In genomic region chr7:116180302-116180701, GRCh38 we compare ENCODE assay signal across 8 cellular contexts. TPM values are rescaled to one million over a fixed set of nuclear protein-coding genes. Genes with fewer than 3 reads are reported as not detected.
DNase-seq lines count a peak whose midpoint lies in the region; ATAC-seq lines count a peak whose summit lies in the region.

No MANE protein-coding gene starts in this region.

- no peaks in the 10 kb centered on the region for H3K27me3 Mint-ChIP-seq in activated CD4-positive, alpha-beta T cell treated with anti-CD3 and anti-CD28 coated beads for 36 hours
- no peaks in the 10 kb centered on the region for H3K27me3 Mint-ChIP-seq in memory B cell

- no peak overlapping the region for H3K27ac Mint-ChIP-seq in activated CD4-positive, alpha-beta T cell treated with anti-CD3 and anti-CD28 coated beads for 36 hours
- H3K27ac Mint-ChIP-seq in memory B cell: no peak overlapping the region

- intact Hi-C loops in activated CD4-positive, alpha-beta T cell treated with anti-CD3 and anti-CD28 coated beads for 36 hours (cut with DNase I, micrococcal nuclease): loop anchor here (1.0 to 2.0 kb wide), 5 partner anchors 30 to 409 kb away; partner anchors contain the start of gene TES (in 1 of the 2)

- no peak overlapping the region for H3K4me3 Mint-ChIP-seq in activated CD4-positive, alpha-beta T cell treated with anti-CD3 and anti-CD28 coated beads for 36 hours
- no peak overlapping the region for H3K4me3 Mint-ChIP-seq in memory B cell

- H3K36me3 Mint-ChIP-seq in activated CD4-positive, alpha-beta T cell treated with anti-CD3 and anti-CD28 coated beads for 36 hours (ENCODE audit: low read depth): no peaks in the 10 kb centered on the region
- peaks cover under 1% of the 10 kb centered on the region for H3K36me3 Mint-ChIP-seq in memory B cell

- peaks cover 3% of the 10 kb centered on the region for H3K9me3 Mint-ChIP-seq in activated CD4-positive, alpha-beta T cell treated with anti-CD3 and anti-CD28 coated beads for 36 hours (ENCODE audit: low read depth)
- H3K9me3 Mint-ChIP-seq in memory B cell: no peaks in the 10 kb centered on the region

- peak; percentile 74 for ATAC-seq in activated CD4-positive, alpha-beta T cell treated with anti-CD3 and anti-CD28 coated beads for 36 hours
- ATAC-seq in GM19452 (IDR thresholded peaks at IDR 0.05; ENCODE audit: unreplicated experiment) (peak; percentile 90), HG03439 (IDR thresholded peaks at IDR 0.05; ENCODE audit: unreplicated experiment) (peak; percentile 81), memory B cell (ENCODE audit: low read depth) (peak; percentile 79)

- POLR2A ChIA-PET in activated CD4-positive, alpha-beta T cell treated with anti-CD3 and anti-CD28 coated beads for 36 hours (lab: Charles Lee): interaction anchor here (0.5 kb wide), 1 partner anchor 51 kb away, joined by 3 read pairs; no protein-coding TSS in a partner anchor

- peaks cover 7% of the 10 kb centered on the region for H3K4me1 Mint-ChIP-seq in activated CD4-positive, alpha-beta T cell treated with anti-CD3 and anti-CD28 coated beads for 36 hours
- no peaks in the 10 kb centered on the region for H3K4me1 Mint-ChIP-seq in memory B cell

- CTCF ChIA-PET in activated CD4-positive, alpha-beta T cell treated with anti-CD3 and anti-CD28 coated beads for 36 hours (lab: Charles Lee): interaction anchor here (0.6 to 10.8 kb wide), 34 partner anchors 9 to 412 kb away, joined by 3 to 293 read pairs (median 5); partner anchors contain the start of gene TES

- peak; percentile 21 for DNase-seq in activated CD4-positive, alpha-beta T cell treated with anti-CD3 and anti-CD28 coated beads for 36 hours
- no peak for DNase-seq in activated CD4-positive, alpha-beta T cell treated with anti-CD3 and anti-CD28 coated beads for 1 hour
- DNase-seq in RKO (ENCODE audit: low spot score) (peak; percentile 79), dedifferentiated amniotic fluid mesenchymal stem cell (ENCODE audit: extremely low spot score) (peak; percentile 73), memory B cell (ENCODE audit: low spot score in 2 of 2) (peak in 1 of 2 donors; percentile 46), NCI-H187 treated with DMSO at 0.1 percent for 48 hours (lab: John Stamatoyannopoulos, UW) (no peak)

RNA-seq across cellular contexts. Expression of gene TES, which starts 30.0 kb away (rescaled TPM):
- 10 to 100 TPM; 84.8 to 97.5 TPM for total RNA-seq in activated CD4-positive, alpha-beta T cell treated with anti-CD3 and anti-CD28 coated beads for 36 hours

Comparison
In these comparisons a context has a peak if more than half of its experiments do, and no peak if none do; other contexts are left out.
1. DNase-seq: peak in activated CD4-positive, alpha-beta T cell treated with anti-CD3 and anti-CD28 coated beads for 36 hours (single experiment), RKO (single experiment) and dedifferentiated amniotic fluid mesenchymal stem cell (single experiment); none in activated CD4-positive, alpha-beta T cell treated with anti-CD3 and anti-CD28 coated beads for 1 hour (single experiment) and NCI-H187 treated with DMSO at 0.1 percent for 48 hours (single experiment).
2. Peak in every context shown above with its lines, with median percentiles within 50 percentile points of each other: ATAC-seq.